In the genomic region with DNA sequence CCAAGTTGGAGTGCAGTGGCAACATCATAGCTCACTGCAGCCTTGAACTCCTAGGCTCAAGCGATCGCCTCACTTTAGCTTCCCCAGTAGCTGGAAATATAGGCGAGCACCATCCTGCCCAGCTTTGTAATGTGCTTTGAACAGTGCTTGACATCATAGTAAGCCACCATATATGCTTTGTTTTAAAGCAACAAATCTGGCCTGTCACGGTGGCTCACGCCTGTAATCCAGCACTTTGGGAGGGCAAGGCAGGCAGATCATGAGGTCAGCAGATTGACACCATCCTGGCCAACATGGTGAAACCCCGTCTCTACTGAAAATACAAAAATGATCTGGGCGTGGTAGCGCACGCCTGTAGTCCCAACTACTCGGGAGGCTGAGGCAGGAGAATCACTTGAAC, we compare ENCODE assay signal across 20 cellular contexts. TPM values are rescaled to one million over a fixed set of nuclear protein-coding genes. Genes with fewer than 3 reads are reported as not detected.
DNase-seq lines count a peak whose midpoint lies in the region; ATAC-seq lines count a peak whose summit lies in the region.
"Had no signal": no experiment of that assay in that cellular context is flagged by ENCODE, and none has a peak within 500 bp of the region (broad histone marks: within the 10 kb centered on the region; RNA-seq: fewer than 3 reads in every experiment).

No MANE protein-coding gene starts in this region.

- H3K27ac Mint-ChIP-seq in T-helper 2 cell treated with Interferon-gamma antibody and Interleukin-4, amounts not matched to agents 5 μg/mL and 100 μg/mL, for 36 hours: peak overlapping the region; percentile 4
- H3K27ac Mint-ChIP-seq in T-helper 17 cell: peak overlapping the region; percentile 54
- H3K27ac Mint-ChIP-seq in naive thymus-derived CD4-positive, alpha-beta T cell: no peak overlapping the region
- H3K27ac Mint-ChIP-seq in natural killer cell treated with Interleukin-12 subunit alpha and Interleukin-12 subunit beta and Interleukin-15 and Interleukin-18, amount 100 ng/mL, for 72 hours: no peak overlapping the region

- H3K4me1 Mint-ChIP-seq in T-helper 2 cell treated with Interferon-gamma antibody and Interleukin-4, amounts not matched to agents 5 μg/mL and 100 μg/mL, for 36 hours (ENCODE audit: low read depth): peaks cover 26% of the 10 kb centered on the region
- H3K4me1 Mint-ChIP-seq in T-helper 17 cell: peaks cover 23% of the 10 kb centered on the region
- H3K4me1 Mint-ChIP-seq in naive thymus-derived CD4-positive, alpha-beta T cell: peaks cover 20 to 31% (median 30%) of the 10 kb centered on the region in 7 donors
- peaks cover 20 to 22% of the 10 kb centered on the region in 2 donors for H3K4me1 Mint-ChIP-seq in natural killer cell treated with Interleukin-12 subunit alpha and Interleukin-12 subunit beta and Interleukin-15 and Interleukin-18, amount 100 ng/mL, for 72 hours (ENCODE audit: low read depth in 2 of 2)

- ATAC-seq in T-helper 17 cell (no peak), HG02885 (IDR thresholded peaks at IDR 0.05; ENCODE audit: poor library complexity, unreplicated experiment) (no peak), GM19395 (IDR thresholded peaks at IDR 0.05; ENCODE audit: unreplicated experiment) (no peak)
- no peak for ATAC-seq in naive thymus-derived CD4-positive, alpha-beta T cell
- ATAC-seq in natural killer cell treated with Interleukin-12 subunit alpha and Interleukin-12 subunit beta and Interleukin-15 and Interleukin-18, amount 100 ng/mL, for 72 hours: no peak

- CTCF ChIA-PET in naive thymus-derived CD4-positive, alpha-beta T cell (lab: Charles Lee): interaction anchor here (1.1 to 1.2 kb wide), 2 partner anchors 9 to 11 kb away, joined by 4 to 7 read pairs; no protein-coding TSS in a partner anchor

- no peaks in the 10 kb centered on the region for H3K27me3 ChIP-seq in naive thymus-derived CD4-positive, alpha-beta T cell (ENCODE audit: control insufficient read depth in 2 of 2, insufficient read depth in 2 of 2, low read length in 2 of 2)
- H3K27me3 ChIP-seq: BLaER1 treated with 17β-estradiol and CSF1 and Interleukin-3, amounts not matched to agents 10 nM and 100 nM; MG63 had no signal

- no peaks in the 10 kb centered on the region for H3K36me3 ChIP-seq in naive thymus-derived CD4-positive, alpha-beta T cell (ENCODE audit: control insufficient read depth in 2 of 3, insufficient read depth in 3 of 3, low read length in 3 of 3)

- no peak overlapping the region for H3K27ac ChIP-seq in naive thymus-derived CD4-positive, alpha-beta T cell (ENCODE audit: low read depth, low read length)
- H3K27ac ChIP-seq: 22Rv1; BLaER1 treated with 17β-estradiol and CSF1 and Interleukin-3, amounts not matched to agents 10 nM and 100 nM had no signal

- no peak overlapping the region for H3K4me3 Mint-ChIP-seq in T-helper 2 cell treated with Interferon-gamma antibody and Interleukin-4, amounts not matched to agents 5 μg/mL and 100 μg/mL, for 36 hours
- no peak overlapping the region for H3K4me3 Mint-ChIP-seq in T-helper 17 cell
- H3K4me3 Mint-ChIP-seq in naive thymus-derived CD4-positive, alpha-beta T cell: peak overlapping the region in 6 of 10 donors; percentile 24 to 91 (median 60)
- no peak overlapping the region for H3K4me3 Mint-ChIP-seq in natural killer cell treated with Interleukin-12 subunit alpha and Interleukin-12 subunit beta and Interleukin-15 and Interleukin-18, amount 100 ng/mL, for 72 hours

- H3K4me3 ChIP-seq in naive thymus-derived CD4-positive, alpha-beta T cell (ENCODE audit: low read length): no peak overlapping the region
- H3K4me3 ChIP-seq: BLaER1 treated with 17β-estradiol and CSF1 and Interleukin-3, amounts not matched to agents 10 nM and 100 nM; MG63 had no signal

- H3K27me3 Mint-ChIP-seq in T-helper 2 cell treated with Interferon-gamma antibody and Interleukin-4, amounts not matched to agents 5 μg/mL and 100 μg/mL, for 36 hours (ENCODE audit: low read depth): peaks cover 9% of the 10 kb centered on the region
- H3K27me3 Mint-ChIP-seq in T-helper 17 cell: peaks cover 21% of the 10 kb centered on the region
- peaks cover 0 to 9% (median 5%) of the 10 kb centered on the region in 5 donors for H3K27me3 Mint-ChIP-seq in naive thymus-derived CD4-positive, alpha-beta T cell
- H3K27me3 Mint-ChIP-seq in natural killer cell treated with Interleukin-12 subunit alpha and Interleukin-12 subunit beta and Interleukin-15 and Interleukin-18, amount 100 ng/mL, for 72 hours: peaks cover 3 to 4% of the 10 kb centered on the region in 2 donors

- no peaks in the 10 kb centered on the region for H3K9me3 ChIP-seq in T-helper 17 cell (ENCODE audit: control insufficient read depth, low read length, poor library complexity, severe bottlenecking)
- no peaks in the 10 kb centered on the region for H3K9me3 ChIP-seq in naive thymus-derived CD4-positive, alpha-beta T cell (ENCODE audit: control insufficient read depth in 2 of 3, low read length in 3 of 3)
- H3K9me3 ChIP-seq: BLaER1 treated with 17β-estradiol and CSF1 and Interleukin-3, amounts not matched to agents 10 nM and 100 nM; MG63 had no signal

- no peaks in the 10 kb centered on the region for H3K9me3 Mint-ChIP-seq in T-helper 2 cell treated with Interferon-gamma antibody and Interleukin-4, amounts not matched to agents 5 μg/mL and 100 μg/mL, for 36 hours
- no peaks in the 10 kb centered on the region for H3K9me3 Mint-ChIP-seq in naive thymus-derived CD4-positive, alpha-beta T cell
- no peaks in the 10 kb centered on the region for H3K9me3 Mint-ChIP-seq in natural killer cell treated with Interleukin-12 subunit alpha and Interleukin-12 subunit beta and Interleukin-15 and Interleukin-18, amount 100 ng/mL, for 72 hours

- peaks cover 5% of the 10 kb centered on the region for H3K36me3 Mint-ChIP-seq in T-helper 2 cell treated with Interferon-gamma antibody and Interleukin-4, amounts not matched to agents 5 μg/mL and 100 μg/mL, for 36 hours (ENCODE audit: low read depth)
- peaks cover 2% of the 10 kb centered on the region for H3K36me3 Mint-ChIP-seq in T-helper 17 cell (ENCODE audit: low read depth)
- no peaks in the 10 kb centered on the region for H3K36me3 Mint-ChIP-seq in naive thymus-derived CD4-positive, alpha-beta T cell
- no peaks in the 10 kb centered on the region for H3K36me3 Mint-ChIP-seq in natural killer cell treated with Interleukin-12 subunit alpha and Interleukin-12 subunit beta and Interleukin-15 and Interleukin-18, amount 100 ng/mL, for 72 hours

- peaks cover 6 to 7% of the 10 kb centered on the region in 2 donors for H3K4me1 ChIP-seq in naive thymus-derived CD4-positive, alpha-beta T cell (ENCODE audit: control insufficient read depth in 2 of 2, insufficient read depth in 2 of 2, low read length in 2 of 2)

- intact Hi-C loops in naive thymus-derived CD4-positive, alpha-beta T cell (cut with micrococcal nuclease): loop anchor here (5.0 to 10.0 kb wide), 6 partner anchors 338 to 1448 kb away; a partner anchor contains a TSS

- DNase-seq in T-helper 2 cell treated with Interferon-gamma antibody and Interleukin-4, amounts not matched to agents 5 μg/mL and 100 μg/mL, for 36 hours (ENCODE audit: low spot score): no peak
- DNase-seq in T-helper 2 cell: no peak
- no peak for DNase-seq in T-helper 17 cell
- no peak for DNase-seq in naive thymus-derived CD4-positive, alpha-beta T cell
- DNase-seq in natural killer cell treated with Interleukin-12 subunit alpha and Interleukin-12 subunit beta and Interleukin-15 and Interleukin-18, amount 100 ng/mL, for 72 hours (ENCODE audit: low spot score): no peak
- DNase-seq in middle frontal gyrus (ENCODE audit: extremely low spot score, low spot score): no peak
- DNase-seq: ACHN, DMS53, EL, GF-D8, MG63, NCI-H1417, NCI-H1694 treated with DMSO at 0.1 percent for 48 hours, NCI-H446, NCI-H526 treated with DMSO at 0.1 percent for 48 hours, OCI-M1 had no signal

- POLR2A ChIA-PET in naive thymus-derived CD4-positive, alpha-beta T cell (lab: Charles Lee): no interaction called here

RNA-seq across cellular contexts. Expression of a gene that starts 1.8 kb away (rescaled TPM):
- 10 to 100 TPM; 15.5 to 28.3 TPM for total RNA-seq in T-helper 17 cell
- 10 to 100 TPM; 12.2 to 63.8 (median 28.2) TPM for total RNA-seq in naive thymus-derived CD4-positive, alpha-beta T cell
- polyA plus RNA-seq in naive thymus-derived CD4-positive, alpha-beta T cell: 1 to 10 TPM; 4.9 to 5.8 TPM
- total RNA-seq in natural killer cell treated with Interleukin-12 subunit alpha and Interleukin-12 subunit beta and Interleukin-15 and Interleukin-18, amount 100 ng/mL, for 72 hours: 100 to 1,000 TPM in 1 of 2 donors, 10 to 100 TPM in 1; 80.2 to 152 TPM

Comparison
In these comparisons a context has a peak if more than half of its experiments do, and no peak if none do; other contexts are left out.
1. H3K27ac Mint-ChIP-seq: peak in T-helper 2 cell treated with Interferon-gamma antibody and Interleukin-4, amounts not matched to agents 5 μg/mL and 100 μg/mL, for 36 hours (single experiment) and T-helper 17 cell (single experiment); none in naive thymus-derived CD4-positive, alpha-beta T cell (0 of 9) and natural killer cell treated with Interleukin-12 subunit alpha and Interleukin-12 subunit beta and Interleukin-15 and Interleukin-18, amount 100 ng/mL, for 72 hours (0 of 2).
2. H3K4me3 Mint-ChIP-seq: peak in naive thymus-derived CD4-positive, alpha-beta T cell (6 of 10); none in T-helper 2 cell treated with Interferon-gamma antibody and Interleukin-4, amounts not matched to agents 5 μg/mL and 100 μg/mL, for 36 hours (single experiment), T-helper 17 cell (single experiment) and natural killer cell treated with Interleukin-12 subunit alpha and Interleukin-12 subunit beta and Interleukin-15 and Interleukin-18, amount 100 ng/mL, for 72 hours (single experiment).